In genomic region chr10:93138113-93138870, GRCh38 we compare ENCODE assay signal across 2 cellular contexts.
TF ChIP-seq lines count a peak whose summit lies in the region.

No MANE protein-coding gene starts in this region.

TF ChIP-seq in SK-N-SH, 30 proteins besides CTCF, POLR2A, EP300 and RAD21 (continued from another document):
- TF ChIP-seq SIN3A (IDR thresholded peaks at IDR 0.05; ENCODE audit: borderline replicate concordance, low read depth, low read length) = no peak
- no peak for TF ChIP-seq EZH2phosphoT487 (IDR thresholded peaks at IDR 0.05; ENCODE audit: borderline replicate concordance, low read depth)
- no peak for TF ChIP-seq FOXM1 (IDR thresholded peaks at IDR 0.05; ENCODE audit: low read depth)
- no peak for TF ChIP-seq RXRA (IDR thresholded peaks at IDR 0.05; ENCODE audit: borderline replicate concordance, low read depth)
- no peak for TF ChIP-seq TAF1 (IDR thresholded peaks at IDR 0.05; ENCODE audit: borderline replicate concordance, low read depth, low read length)

TF ChIP-seq in SK-N-SH treated with all-trans-retinoic acid at 6 μM for 48 hours, 23 proteins besides CTCF, POLR2A, EP300 and RAD21 (continued from another document):
- TF ChIP-seq PATZ1 (CRISPR knock-in tag; IDR thresholded peaks at IDR 0.05; ENCODE audit: borderline replicate concordance) (no peak), BACH2 (CRISPR knock-in tag; IDR thresholded peaks at IDR 0.05; ENCODE audit: borderline replicate concordance) (no peak), RARB (CRISPR knock-in tag; IDR thresholded peaks at IDR 0.05) (no peak), ZC3H10 (CRISPR knock-in tag; IDR thresholded peaks at IDR 0.05) (no peak), ZNF565 (CRISPR knock-in tag; conservative IDR thresholded peaks at IDR 0.05; ENCODE audit: low read depth) (no peak), OSR1 (CRISPR knock-in tag; IDR thresholded peaks at IDR 0.05) (no peak), ZNF70 (CRISPR knock-in tag; IDR thresholded peaks at IDR 0.05) (no peak), ISL1 (CRISPR knock-in tag; IDR thresholded peaks at IDR 0.05) (no peak), PPARA (CRISPR knock-in tag; IDR thresholded peaks at IDR 0.05; ENCODE audit: borderline replicate concordance) (no peak), ARNTL (CRISPR knock-in tag; IDR thresholded peaks at IDR 0.05; ENCODE audit: borderline replicate concordance, low read depth) (no peak), ZNF8 (CRISPR knock-in tag; IDR thresholded peaks at IDR 0.05) (no peak), TOX (CRISPR knock-in tag; IDR thresholded peaks at IDR 0.05; ENCODE audit: borderline replicate concordance) (no peak), SNAI2 (CRISPR knock-in tag; IDR thresholded peaks at IDR 0.05) (no peak), TCF4 (CRISPR knock-in tag; IDR thresholded peaks at IDR 0.05; ENCODE audit: borderline replicate concordance) (no peak), ZFP30 (CRISPR knock-in tag; IDR thresholded peaks at IDR 0.05) (no peak)
TF ChIP-seq in SK-N-SH treated with all-trans-retinoic acid at 6 μM for 48 hours: peak in this region for 0.
